12 cellular contexts compared by ENCODE assay signal in genomic region chr6:114343782-114344144, GRCh38. TPM values are rescaled to one million over a fixed set of nuclear protein-coding genes. Genes with fewer than 3 reads are reported as not detected.
A peak's percentile ranks its signal among the peaks of the same experiment; 100 is the strongest.
DNase-seq lines count a peak whose midpoint lies in the region; ATAC-seq and TF ChIP-seq lines count a peak whose summit lies in the region.
"Had no signal": no experiment of that assay in that cellular context is flagged by ENCODE, and none has a peak within 500 bp of the region (broad histone marks: within the 10 kb centered on the region; RNA-seq: fewer than 3 reads in every experiment).

No MANE protein-coding gene starts in this region.

- no peaks in the 10 kb centered on the region for H3K36me3 Mint-ChIP-seq in activated naive CD4-positive, alpha-beta T cell treated with anti-CD3 and anti-CD28 coated beads for 36 hours (ENCODE audit: low read depth)
- no peaks in the 10 kb centered on the region for H3K36me3 Mint-ChIP-seq in activated B cell treated with CpG ODN at 0.5 μM for 24 hours (ENCODE audit: low read depth)

- POLR2A ChIA-PET in activated B cell treated with CpG ODN at 0.5 μM for 24 hours (lab: Charles Lee), result no interaction called here

- CTCF ChIA-PET in activated naive CD4-positive, alpha-beta T cell treated with anti-CD3 and anti-CD28 coated beads for 36 hours (lab: Charles Lee), result no interaction called here
- CTCF ChIA-PET in activated B cell treated with CpG ODN at 0.5 μM for 24 hours (lab: Charles Lee), result no interaction called here

- peaks cover 32% of the 10 kb centered on the region for H3K4me1 ChIP-seq in iPS-20b (ENCODE audit: insufficient read depth, low read length)
- peaks cover 0 to 21% (median 19%) of the 10 kb centered on the region in 5 donors for H3K4me1 ChIP-seq in subcutaneous abdominal adipose tissue (ENCODE audit: control insufficient read depth in 5 of 5, insufficient read depth in 5 of 5, low read length in 5 of 5)
- H3K4me1 ChIP-seq: upper lobe of right lung had no signal

- H3K9me3 Mint-ChIP-seq in activated naive CD4-positive, alpha-beta T cell treated with anti-CD3 and anti-CD28 coated beads for 36 hours, result no peaks in the 10 kb centered on the region
- no peaks in the 10 kb centered on the region for H3K9me3 Mint-ChIP-seq in activated B cell treated with CpG ODN at 0.5 μM for 24 hours

- H3K4me1 Mint-ChIP-seq in activated naive CD4-positive, alpha-beta T cell treated with anti-CD3 and anti-CD28 coated beads for 36 hours (ENCODE audit: low read depth), result peaks cover 2% of the 10 kb centered on the region
- H3K4me1 Mint-ChIP-seq in activated B cell treated with CpG ODN at 0.5 μM for 24 hours, result peaks cover 8% of the 10 kb centered on the region

- peak overlapping the region; percentile 83 for H3K9ac ChIP-seq in iPS-20b (ENCODE audit: low read depth, low read length)
- H3K9ac ChIP-seq in subcutaneous abdominal adipose tissue (ENCODE audit: low read length in 5 of 5), result no peak overlapping the region

- H3K27ac ChIP-seq in iPS-20b (ENCODE audit: low read length) (peak overlapping the region; percentile 1), subcutaneous abdominal adipose tissue (ENCODE audit: low read depth, low read length) (no peak overlapping the region)
- H3K27ac ChIP-seq: neutrophil, upper lobe of right lung had no signal

- TF ChIP-seq CTCF in activated B cell treated with CpG ODN at 0.5 μM for 24 hours (IDR thresholded peaks at IDR 0.05), result no peak

- H3K4me3 Mint-ChIP-seq in activated naive CD4-positive, alpha-beta T cell treated with anti-CD3 and anti-CD28 coated beads for 36 hours, result peak overlapping the region; percentile 14
- H3K4me3 Mint-ChIP-seq in activated B cell treated with CpG ODN at 0.5 μM for 24 hours, result peak overlapping the region; percentile 17

- H3K27me3 Mint-ChIP-seq in activated naive CD4-positive, alpha-beta T cell treated with anti-CD3 and anti-CD28 coated beads for 36 hours (ENCODE audit: low read depth), result peaks cover 26% of the 10 kb centered on the region
- H3K27me3 Mint-ChIP-seq in activated B cell treated with CpG ODN at 0.5 μM for 24 hours, result peaks cover 29% of the 10 kb centered on the region

- H3K9me3 ChIP-seq in iPS-20b (ENCODE audit: insufficient read depth, low read depth, low read length), result no peaks in the 10 kb centered on the region
- no peaks in the 10 kb centered on the region for H3K9me3 ChIP-seq in subcutaneous abdominal adipose tissue (ENCODE audit: control insufficient read depth in 5 of 5, low read length in 5 of 5)
- H3K9me3 ChIP-seq: neutrophil, upper lobe of right lung had no signal

- DNase-seq in activated naive CD4-positive, alpha-beta T cell treated with anti-CD3 and anti-CD28 coated beads for 36 hours, result no peak
- no peak for DNase-seq in activated naive CD4-positive, alpha-beta T cell (lab: John Stamatoyannopoulos, UW)
- DNase-seq in activated B cell treated with CpG ODN at 0.5 μM for 24 hours, result no peak
- no peak for DNase-seq in SW480 (ENCODE audit: low spot score)
- DNase-seq: stimulated activated CD4-positive, alpha-beta T cell treated with anti-CD3 and anti-CD28 coated beads, Interleukin-4, amount 100 ng/mL, for 4 hours had no signal

- H3K36me3 ChIP-seq in iPS-20b (ENCODE audit: insufficient read depth, low read depth, low read length), result no peaks in the 10 kb centered on the region
- H3K36me3 ChIP-seq in subcutaneous abdominal adipose tissue (ENCODE audit: control insufficient read depth in 5 of 5, insufficient read depth in 5 of 5, low read length in 5 of 5), result no peaks in the 10 kb centered on the region
- H3K36me3 ChIP-seq: neutrophil, upper lobe of right lung had no signal

- no peak overlapping the region for H3K27ac Mint-ChIP-seq in activated naive CD4-positive, alpha-beta T cell treated with anti-CD3 and anti-CD28 coated beads for 36 hours
- no peak overlapping the region for H3K27ac Mint-ChIP-seq in activated B cell treated with CpG ODN at 0.5 μM for 24 hours

- H3K4me3 ChIP-seq in iPS-20b (ENCODE audit: low read length), result peak overlapping the region; percentile 90
- H3K4me3 ChIP-seq in subcutaneous abdominal adipose tissue (ENCODE audit: low read depth in 1 of 5, low read length in 5 of 5), result peak overlapping the region in 4 of 5 donors; percentile 55 to 80 (median 63)

- ATAC-seq in activated B cell treated with CpG ODN at 0.5 μM for 24 hours (ENCODE audit: low read depth) (no peak), GM18907 (IDR thresholded peaks at IDR 0.05; ENCODE audit: unreplicated experiment) (no peak), GM21619 (IDR thresholded peaks at IDR 0.05; ENCODE audit: unreplicated experiment) (no peak)

- intact Hi-C loops in activated naive CD4-positive, alpha-beta T cell treated with anti-CD3 and anti-CD28 coated beads for 36 hours (cut with micrococcal nuclease), result no loop called here
- intact Hi-C loops in activated B cell treated with CpG ODN at 0.5 μM for 24 hours (cut with micrococcal nuclease), result no loop called here

- H3K27me3 ChIP-seq in iPS-20b (ENCODE audit: insufficient read depth, low read length) (peaks cover 9% of the 10 kb centered on the region; the same call in 1 of the 2 replicates), subcutaneous abdominal adipose tissue (ENCODE audit: control insufficient read depth in 5 of 5, insufficient read depth in 4 of 5, low read length in 5 of 5) (peaks cover 5 to 23% (median 14%) of the 10 kb centered on the region in 5 donors)

RNA-seq across cellular contexts. Expression of gene HS3ST5, which starts 0.9 kb away (rescaled TPM):
- not detected for total RNA-seq in activated naive CD4-positive, alpha-beta T cell treated with anti-CD3 and anti-CD28 coated beads for 36 hours
- not detected in 2 replicates for total RNA-seq in activated B cell treated with CpG ODN at 0.5 μM for 24 hours
- total RNA-seq: bronchial epithelial cell, upper lobe of right lung had no signal
